In genomic region chr5:74141053-74141452, GRCh38 we compare ENCODE assay signal across 20 cellular contexts.
DNase-seq lines count a peak whose midpoint lies in the region; ATAC-seq and TF ChIP-seq lines count a peak whose summit lies in the region.
"Had no signal": no experiment of that assay in that cellular context is flagged by ENCODE, and none has a peak within 500 bp of the region (broad histone marks: within the 10 kb centered on the region; RNA-seq: fewer than 3 reads in every experiment).

No MANE protein-coding gene starts in this region.

- H3K4me1 ChIP-seq in osteoblast (ENCODE audit: insufficient read depth, low read length) (peaks cover 6% of the 10 kb centered on the region), adrenal gland (replicated peaks in 1 of 2) (no peaks in the 10 kb centered on the region)
- H3K4me1 ChIP-seq: BLaER1 had no signal

- no peaks in the 10 kb centered on the region for H3K79me2 ChIP-seq in osteoblast (ENCODE audit: insufficient read depth, low read length)

- no peaks in the 10 kb centered on the region for H3K9me3 ChIP-seq in osteoblast (ENCODE audit: low read depth, low read length)
- no peaks in the 10 kb centered on the region for H3K9me3 ChIP-seq in adrenal gland (replicated peaks in 1 of 3)
- H3K9me3 ChIP-seq: BLaER1 had no signal

- H3K27ac ChIP-seq in osteoblast (ENCODE audit: low read depth, low read length) (peak overlapping the region; percentile 21), adrenal gland (no peak overlapping the region)
- H3K27ac ChIP-seq: BLaER1 had no signal

- TF ChIP-seq CTCF in osteoblast (IDR thresholded peaks at IDR 0.05; ENCODE audit: extremely low read depth, low read depth, low read length) (no peak), adrenal gland (IDR thresholded peaks at IDR 0.05) (no peak)

- TF ChIP-seq POLR2A in adrenal gland (IDR thresholded peaks at IDR 0.05) = no peak

- in situ Hi-C loops in Caki2 (cut with HindIII; ENCODE audit: low pct_unique_long_range_greater_than_20kb, low sequenced_read_pairs) = no loop called here

- H3K27me3 ChIP-seq in osteoblast (ENCODE audit: insufficient read depth, low read length) = no peaks in the 10 kb centered on the region
- peaks cover 4% of the 10 kb centered on the region for H3K27me3 ChIP-seq in adrenal gland
- H3K27me3 ChIP-seq: BLaER1 had no signal

- H3K4me3 ChIP-seq in osteoblast (ENCODE audit: insufficient read depth, low read length) (no peak overlapping the region), adrenal gland (no peak overlapping the region)
- H3K4me3 ChIP-seq: BLaER1 had no signal

- H4K20me1 ChIP-seq in osteoblast (ENCODE audit: insufficient read depth, low read length) = no peaks in the 10 kb centered on the region
- H4K20me1 ChIP-seq: BLaER1 had no signal

- WGBS in adrenal gland, 4 donors = 67 to 78% (median 68%) methylated on average over 4 of the region's 4 CpGs

- peak; percentile 22 for DNase-seq in Caki2 (ENCODE audit: low read depth)
- peak; percentile 23 for DNase-seq in NCI-H226
- peak; percentile 75 for DNase-seq in dermis blood vessel endothelial cell
- DNase-seq in osteoblast (ENCODE audit: insufficient read length, low spot score, missing footprints) = no peak
- DNase-seq in adrenal gland = no peak
- DNase-seq in activated CD4-positive, CD25-positive, alpha-beta regulatory T cell (lab: John Stamatoyannopoulos, UW) = no peak
- no peak for DNase-seq in putamen (ENCODE audit: low spot score)
- DNase-seq: activated CD4-positive, alpha-beta T cell treated with anti-CD3 and anti-CD28 coated beads, Interleukin-2, amount 50 U/mL, for 48 hours; activated naive CD8-positive, alpha-beta T cell treated with anti-CD3 and anti-CD28 coated beads, Interleukin-2, amount 50 U/mL, for 24 hours; DMS 273 treated with DMSO at 0.1 percent for 48 hours; MV-4-11; NCI-H2029 treated with DMSO at 0.1 percent for 48 hours; NCI-H526; OCI-M1; retina had no signal

- intact Hi-C loops in adrenal gland (cut with DNase I) = no loop called here

- H3K4me2 ChIP-seq in osteoblast (ENCODE audit: insufficient read depth, low read length) = no peak overlapping the region
- H3K4me2 ChIP-seq: BLaER1 had no signal

- H2AFZ ChIP-seq in osteoblast (ENCODE audit: low read length) = no peak overlapping the region

- H3K36me3 ChIP-seq in osteoblast (ENCODE audit: insufficient read depth, low read length) (no peaks in the 10 kb centered on the region), adrenal gland (replicated peaks in 1 of 2) (no peaks in the 10 kb centered on the region)
- H3K36me3 ChIP-seq: BLaER1 had no signal

- no peak for ATAC-seq in HG03442 (IDR thresholded peaks at IDR 0.05; ENCODE audit: unreplicated experiment)
- ATAC-seq: activated naive CD8-positive, alpha-beta T cell treated with anti-CD3 and anti-CD28 coated beads, Interleukin-2, amount 50 U/mL, for 24 hours; HepG2; natural killer cell treated with Interleukin-12 subunit alpha and Interleukin-12 subunit beta and Interleukin-15 and Interleukin-18, amount 100 ng/mL, for 72 hours; SK-N-SH treated with all-trans-retinoic acid at 6 μM for 48 hours had no signal

Comparison
In these comparisons a context has a peak if more than half of its experiments do, and no peak if none do; other contexts are left out.
1. DNase-seq: peak in Caki2 (single experiment), NCI-H226 (single experiment) and dermis blood vessel endothelial cell (single experiment); none in osteoblast (single experiment), adrenal gland (0 of 7), activated CD4-positive, CD25-positive, alpha-beta regulatory T cell (0 of 4) and putamen (single experiment).